In genomic region chr12:3107954-3108353, GRCh38 we compare ENCODE assay signal across 23 cellular contexts. TPM values are rescaled to one million over a fixed set of nuclear protein-coding genes. Genes with fewer than 3 reads are reported as not detected.
A peak's percentile ranks its signal among the peaks of the same experiment; 100 is the strongest.
DNase-seq lines count a peak whose midpoint lies in the region; ATAC-seq, FAIRE-seq and TF ChIP-seq lines count a peak whose summit lies in the region.
"Had no signal": no experiment of that assay in that cellular context is flagged by ENCODE, and none has a peak within 500 bp of the region (broad histone marks: within the 10 kb centered on the region; RNA-seq: fewer than 3 reads in every experiment).

No MANE protein-coding gene starts in this region.

- H3K9ac ChIP-seq in astrocyte (ENCODE audit: low read length), result peak overlapping the region; percentile 65

- 94% methylated on average over 3 of the region's 3 CpGs for WGBS in right cardiac atrium

- H3K4me3 ChIP-seq in right cardiac atrium (ENCODE audit: low read length) (no peak overlapping the region), astrocyte (ENCODE audit: insufficient read depth, low read depth, low read length) (no peak overlapping the region), uterus (no peak overlapping the region)
- H3K4me3 ChIP-seq: dorsolateral prefrontal cortex, psoas muscle, transverse colon had no signal

- peak overlapping the region; percentile 71 for H3K4me2 ChIP-seq in astrocyte (ENCODE audit: low read length)

- H3K4me1 Mint-ChIP-seq in astrocyte (ENCODE audit: low read depth, unreplicated experiment), result peaks cover 36% of the 10 kb centered on the region
- no peaks in the 10 kb centered on the region for H3K4me1 Mint-ChIP-seq in activated T-helper 1 cell treated with anti-CD3 and anti-CD28 coated beads, Interleukin-12 subunit alpha, Interleukin-12 subunit beta, Interleukin-2, Interleukin-4 antibody, amounts not matched to agents 30 ng/mL and 10 ng/mL and 1 ng/mL, durations not matched to agents 14 hours and 24 hours and 36 hours (ENCODE audit: low read depth)
- H3K4me1 Mint-ChIP-seq: T-cell had no signal

- H3K27me3 ChIP-seq in right cardiac atrium (ENCODE audit: control insufficient read depth, insufficient read depth) (no peaks in the 10 kb centered on the region), astrocyte (ENCODE audit: insufficient read depth, low read length) (no peaks in the 10 kb centered on the region), uterus (no peaks in the 10 kb centered on the region)
- H3K27me3 ChIP-seq: transverse colon had no signal

- H3K27me3 Mint-ChIP-seq in astrocyte (ENCODE audit: low read depth, unreplicated experiment), result no peaks in the 10 kb centered on the region
- H3K27me3 Mint-ChIP-seq in activated T-helper 1 cell treated with anti-CD3 and anti-CD28 coated beads, Interleukin-12 subunit alpha, Interleukin-12 subunit beta, Interleukin-2, Interleukin-4 antibody, amounts not matched to agents 30 ng/mL and 10 ng/mL and 1 ng/mL, durations not matched to agents 14 hours and 24 hours and 36 hours (ENCODE audit: insufficient read depth), result peaks cover 17% of the 10 kb centered on the region
- H3K27me3 Mint-ChIP-seq: stimulated activated naive CD8-positive, alpha-beta T cell treated with anti-CD3 and anti-CD28 coated beads, Interleukin-15, Interleukin-2, amounts not matched to agents 100 ng/mL and 50 ng/mL, for 24 hours had no signal

- peak; percentile 6 for DNase-seq in left cardiac atrium
- no peak for DNase-seq in right cardiac atrium
- peak; percentile 43 for DNase-seq in astrocyte (ENCODE audit: low read depth)
- peak; percentile 24 for DNase-seq in kidney glomerular epithelial cell (lab: John Stamatoyannopoulos, UW)
- no peak for DNase-seq in uterus
- DNase-seq in activated T-helper 1 cell treated with anti-CD3 and anti-CD28 coated beads, Interleukin-12 subunit alpha, Interleukin-12 subunit beta, Interleukin-2, Interleukin-4 antibody, amounts not matched to agents 30 ng/mL and 10 ng/mL and 1 ng/mL, durations not matched to agents 14 hours and 24 hours and 36 hours (ENCODE audit: low spot score), result no peak
- DNase-seq: activated CD8-positive, alpha-beta memory T cell treated with anti-CD3 and anti-CD28 coated beads, Interleukin-2, amount 50 U/mL, for 48 hours; activated effector memory CD4-positive, alpha-beta T cell treated with Interleukin-2 at 50 U/mL for 16 hours; dorsolateral prefrontal cortex; foreskin melanocyte; NCI-H1417; NCI-H524; psoas muscle; SHP77 treated with DMSO at 0.1 percent for 48 hours; stimulated activated CD4-positive, alpha-beta T cell treated with anti-CD3 and anti-CD28 coated beads, Interleukin-4, amount 100 ng/mL, for 1 hour; T-cell; transverse colon had no signal

- no peak overlapping the region for H3K27ac ChIP-seq in right cardiac atrium (ENCODE audit: low read length)
- H3K27ac ChIP-seq in astrocyte (ENCODE audit: low read depth, low read length), result peak overlapping the region; percentile 87
- peak overlapping the region; percentile 78 to 81 for H3K27ac ChIP-seq in uterus
- H3K27ac ChIP-seq: epithelial cell of prostate, psoas muscle, transverse colon had no signal

- no peak for FAIRE-seq in astrocyte (lab: Jason Lieb, UNC)
- FAIRE-seq: D721Med had no signal

- no peaks in the 10 kb centered on the region for H4K20me1 ChIP-seq in astrocyte (ENCODE audit: insufficient read depth, low read length)

- TF ChIP-seq CTCF in astrocyte (IDR thresholded peaks at IDR 0.05; ENCODE audit: insufficient read depth, low read depth, low read length) (no peak), uterus (IDR thresholded peaks at IDR 0.05) (no peak)

- TF ChIP-seq POLR2A in uterus (IDR thresholded peaks at IDR 0.05), result no peak

- H3K9me3 ChIP-seq in right cardiac atrium (ENCODE audit: control insufficient read depth, low read length) (no peaks in the 10 kb centered on the region), astrocyte (ENCODE audit: insufficient read depth, low read depth, low read length) (no peaks in the 10 kb centered on the region), uterus (no peaks in the 10 kb centered on the region)
- H3K9me3 ChIP-seq: psoas muscle, transverse colon had no signal

- peak overlapping the region; percentile 13 for H3K27ac Mint-ChIP-seq in astrocyte (ENCODE audit: unreplicated experiment)
- H3K27ac Mint-ChIP-seq in activated T-helper 1 cell treated with anti-CD3 and anti-CD28 coated beads, Interleukin-12 subunit alpha, Interleukin-12 subunit beta, Interleukin-2, Interleukin-4 antibody, amounts not matched to agents 30 ng/mL and 10 ng/mL and 1 ng/mL, durations not matched to agents 14 hours and 24 hours and 36 hours, result no peak overlapping the region
- H3K27ac Mint-ChIP-seq: stimulated activated naive CD8-positive, alpha-beta T cell treated with anti-CD3 and anti-CD28 coated beads, Interleukin-15, Interleukin-2, amounts not matched to agents 100 ng/mL and 50 ng/mL, for 24 hours; T-cell had no signal

- peaks cover 25% of the 10 kb centered on the region for H3K79me2 ChIP-seq in astrocyte (ENCODE audit: insufficient read depth, low read length)

- H3K36me3 ChIP-seq in astrocyte (ENCODE audit: insufficient read depth, low read length) (no peaks in the 10 kb centered on the region), uterus (no peaks in the 10 kb centered on the region)
- H3K36me3 ChIP-seq: transverse colon had no signal

- H3K4me1 ChIP-seq in right cardiac atrium (ENCODE audit: control insufficient read depth, insufficient read depth, low read length) (peaks cover 13% of the 10 kb centered on the region), astrocyte (ENCODE audit: insufficient read depth, low read length) (peaks cover 33% of the 10 kb centered on the region), uterus (peaks cover 9 to 35% of the 10 kb centered on the region in 2 donors)

- ATAC-seq in left cardiac atrium (no peak), right cardiac atrium (no peak), HG03571 (IDR thresholded peaks at IDR 0.05; ENCODE audit: unreplicated experiment) (no peak)
- no peak for ATAC-seq in activated CD4-positive, CD25-positive, alpha-beta regulatory T cell treated with anti-CD3 and anti-CD28 coated beads, Interleukin-2, amount 50 U/mL, for 24 hours
- ATAC-seq: T-cell had no signal

- H3K9me3 Mint-ChIP-seq in astrocyte (ENCODE audit: unreplicated experiment), result no peaks in the 10 kb centered on the region
- H3K9me3 Mint-ChIP-seq in activated T-helper 1 cell treated with anti-CD3 and anti-CD28 coated beads, Interleukin-12 subunit alpha, Interleukin-12 subunit beta, Interleukin-2, Interleukin-4 antibody, amounts not matched to agents 30 ng/mL and 10 ng/mL and 1 ng/mL, durations not matched to agents 14 hours and 24 hours and 36 hours, result no peaks in the 10 kb centered on the region
- H3K9me3 Mint-ChIP-seq: neural crest cell; stimulated activated naive CD8-positive, alpha-beta T cell treated with anti-CD3 and anti-CD28 coated beads, Interleukin-15, Interleukin-2, amounts not matched to agents 100 ng/mL and 50 ng/mL, for 24 hours; T-cell had no signal

- peak overlapping the region; percentile 3 for H3K4me3 Mint-ChIP-seq in astrocyte (ENCODE audit: unreplicated experiment)
- no peak overlapping the region for H3K4me3 Mint-ChIP-seq in activated T-helper 1 cell treated with anti-CD3 and anti-CD28 coated beads, Interleukin-12 subunit alpha, Interleukin-12 subunit beta, Interleukin-2, Interleukin-4 antibody, amounts not matched to agents 30 ng/mL and 10 ng/mL and 1 ng/mL, durations not matched to agents 14 hours and 24 hours and 36 hours
- H3K4me3 Mint-ChIP-seq: neural crest cell; stimulated activated naive CD8-positive, alpha-beta T cell treated with anti-CD3 and anti-CD28 coated beads, Interleukin-15, Interleukin-2, amounts not matched to agents 100 ng/mL and 50 ng/mL, for 24 hours; T-cell had no signal

- intact Hi-C loops in left cardiac atrium (cut with DNase I), result no loop called here
- intact Hi-C loops in right cardiac atrium (cut with DNase I), result no loop called here
- intact Hi-C loops in uterus (cut with DNase I; ENCODE audit: low total_unique reads), result no loop called here
- intact Hi-C loops in activated T-helper 1 cell treated with anti-CD3 and anti-CD28 coated beads, Interleukin-12 subunit alpha, Interleukin-12 subunit beta, Interleukin-2, Interleukin-4 antibody, amounts not matched to agents 30 ng/mL and 10 ng/mL and 1 ng/mL, durations not matched to agents 14 hours and 24 hours and 36 hours (cut with micrococcal nuclease), result no loop called here

- H2AFZ ChIP-seq in astrocyte (ENCODE audit: low read depth, low read length), result no peak overlapping the region

- H3K36me3 Mint-ChIP-seq in astrocyte (ENCODE audit: low read depth, unreplicated experiment), result peaks cover 2% of the 10 kb centered on the region
- no peaks in the 10 kb centered on the region for H3K36me3 Mint-ChIP-seq in activated T-helper 1 cell treated with anti-CD3 and anti-CD28 coated beads, Interleukin-12 subunit alpha, Interleukin-12 subunit beta, Interleukin-2, Interleukin-4 antibody, amounts not matched to agents 30 ng/mL and 10 ng/mL and 1 ng/mL, durations not matched to agents 14 hours and 24 hours and 36 hours (ENCODE audit: low read depth)
- H3K36me3 Mint-ChIP-seq: T-cell had no signal

RNA-seq across cellular contexts. Expression of gene TSPAN9, which starts 30.8 kb away (rescaled TPM):
- total RNA-seq in left cardiac atrium, result 100 to 1,000 TPM; 125 to 201 TPM
- 100 to 1,000 TPM; 151 to 184 (median 172) TPM for total RNA-seq in right cardiac atrium
- 121 TPM for polyA plus RNA-seq in right cardiac atrium
- 39.8 and 40.9 TPM in 2 replicates for total RNA-seq in astrocyte
- total RNA-seq in uterus, result 100 to 1,000 TPM in 1 of 4 donors, 10 to 100 TPM in 3; 47.9 to 106 (median 65.1) TPM
- total RNA-seq in activated T-helper 1 cell treated with anti-CD3 and anti-CD28 coated beads, Interleukin-12 subunit alpha, Interleukin-12 subunit beta, Interleukin-2, Interleukin-4 antibody, amounts not matched to agents 30 ng/mL and 10 ng/mL and 1 ng/mL, durations not matched to agents 14 hours and 24 hours and 36 hours, result 0.44 and 0.47 TPM in 2 replicates

Comparison
In these comparisons a context has a peak if more than half of its experiments do, and no peak if none do; other contexts are left out.
1. DNase-seq: peak in left cardiac atrium (single experiment), astrocyte (single experiment) and kidney glomerular epithelial cell (single experiment); none in right cardiac atrium (0 of 3), uterus (0 of 2) and activated T-helper 1 cell treated with anti-CD3 and anti-CD28 coated beads, Interleukin-12 subunit alpha, Interleukin-12 subunit beta, Interleukin-2, Interleukin-4 antibody, amounts not matched to agents 30 ng/mL and 10 ng/mL and 1 ng/mL, durations not matched to agents 14 hours and 24 hours and 36 hours (single experiment).
2. RNA of gene TSPAN9, which starts 30.8 kb away (total RNA-seq): 125 to 201 TPM in left cardiac atrium, 151 to 184 TPM in right cardiac atrium, 47.9 to 106 TPM in uterus and 39.8 to 40.9 TPM in astrocyte; 0.44 to 0.47 TPM in activated T-helper 1 cell treated with anti-CD3 and anti-CD28 coated beads, Interleukin-12 subunit alpha, Interleukin-12 subunit beta, Interleukin-2, Interleukin-4 antibody, amounts not matched to agents 30 ng/mL and 10 ng/mL and 1 ng/mL, durations not matched to agents 14 hours and 24 hours and 36 hours; every median in the first group is over 10 times any median in the second.